Comparison of ENCODE assay signal across 1 cellular context in the genomic region with DNA sequence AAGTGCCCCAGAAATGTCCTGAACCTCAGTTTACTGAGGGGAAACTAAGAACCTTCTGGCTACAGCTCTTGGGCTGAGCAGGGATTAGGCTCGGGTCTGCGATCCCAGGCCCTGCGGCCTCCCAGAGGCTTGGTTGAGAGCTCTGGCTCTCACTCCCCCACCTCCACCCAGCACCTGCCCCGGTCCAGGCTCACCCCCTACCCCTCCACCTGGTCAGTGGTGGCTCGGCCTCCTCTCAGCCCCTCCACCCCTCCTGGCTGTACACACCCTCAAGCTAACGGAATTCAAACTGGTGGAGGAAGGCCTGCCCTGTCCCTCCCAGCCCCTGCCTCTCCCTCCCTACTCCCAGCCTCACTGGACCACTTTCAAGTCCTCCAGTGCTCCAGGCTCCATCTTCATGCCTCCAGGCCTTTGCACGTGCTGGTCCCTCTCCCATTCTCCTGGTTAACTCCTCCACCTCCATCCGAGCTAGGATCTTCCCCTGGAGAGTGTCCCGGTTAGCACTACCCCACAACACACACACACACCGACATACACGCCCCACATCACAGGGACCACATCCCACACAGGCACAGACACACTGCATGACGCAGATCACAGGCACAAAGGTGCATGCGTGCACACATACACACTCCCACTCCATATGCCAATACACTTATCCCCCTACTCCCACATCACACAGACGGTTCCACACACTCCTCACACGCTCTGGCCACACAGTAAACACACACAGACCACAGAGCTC.
TF ChIP-seq lines count a peak whose summit lies in the region.

No MANE protein-coding gene starts in this region.

TF ChIP-seq in K562, 482 proteins besides CTCF, POLR2A, EP300 and RAD21 (continued from another document):
- TF ChIP-seq RFX1 (IDR thresholded peaks at IDR 0.05) (no peak), ZNF253 (CRISPR knock-in tag; conservative IDR thresholded peaks at IDR 0.05) (no peak), RBM17 (IDR thresholded peaks at IDR 0.05; ENCODE audit: borderline replicate concordance, low read depth, low read length) (no peak), SAP30 (IDR thresholded peaks at IDR 0.05; ENCODE audit: borderline replicate concordance, insufficient read depth, low read depth, low read length, poor library complexity, severe bottlenecking) (peak; percentile 29), TAF7 (tag; IDR thresholded peaks at IDR 0.05) (peak; percentile 43; the same call in 1 of the 2 replicates), TRIM28 (IDR thresholded peaks at IDR 0.05) (no peak), ASH1L (IDR thresholded peaks at IDR 0.05; ENCODE audit: borderline replicate concordance, low read depth, partially characterized antibody) (no peak), CHD1 (IDR thresholded peaks at IDR 0.05; ENCODE audit: low read length) (no peak), ZNF561 (CRISPR knock-in tag; conservative IDR thresholded peaks at IDR 0.05) (no peak), PTTG1 (tag; IDR thresholded peaks at IDR 0.05; ENCODE audit: low read depth) (no peak), TBP (optimal IDR thresholded peaks at IDR 0.05; ENCODE audit: low read depth, low read length) (peak; percentile 6), SP2 (IDR thresholded peaks at IDR 0.05; ENCODE audit: extremely low read depth, low read depth, low read length, poor library complexity, severe bottlenecking) (no peak), KAT7 (CRISPR knock-in tag; IDR thresholded peaks at IDR 0.05; ENCODE audit: borderline replicate concordance) (no peak), TEAD1 (CRISPR knock-in tag; IDR thresholded peaks at IDR 0.05) (peak in 1 of 2 experiments; percentile 47; a peak in 1 of 4 replicates), E2F3 (CRISPR knock-in tag; IDR thresholded peaks at IDR 0.05) (no peak), ZNF143 (CRISPR knock-in tag; IDR thresholded peaks at IDR 0.05) (0 out of 2 replicates have a peak, but pooled peaks have one; percentile 26), ZNF644 (tag; IDR thresholded peaks at IDR 0.05; ENCODE audit: low read depth) (peak; percentile 16), POLR3A (IDR thresholded peaks at IDR 0.05; ENCODE audit: borderline replicate concordance, extremely low read depth, insufficient read depth, insufficient read length) (no peak), ZFP1 (CRISPR knock-in tag; IDR thresholded peaks at IDR 0.05) (no peak), SMAD4 (CRISPR knock-in tag; conservative IDR thresholded peaks at IDR 0.05) (no peak), PCBP2 (IDR thresholded peaks at IDR 0.05; ENCODE audit: low read depth, low read length, poor library complexity, severe bottlenecking) (no peak), MAZ (CRISPR knock-in tag; conservative IDR thresholded peaks at IDR 0.05 in 1 of 2, IDR thresholded peaks at IDR 0.05 in 1 of 2) (peak in 1 of 2 experiments; percentile 8; a peak in 1 of 4 replicates)
- TF ChIP-seq, protein P1, sequence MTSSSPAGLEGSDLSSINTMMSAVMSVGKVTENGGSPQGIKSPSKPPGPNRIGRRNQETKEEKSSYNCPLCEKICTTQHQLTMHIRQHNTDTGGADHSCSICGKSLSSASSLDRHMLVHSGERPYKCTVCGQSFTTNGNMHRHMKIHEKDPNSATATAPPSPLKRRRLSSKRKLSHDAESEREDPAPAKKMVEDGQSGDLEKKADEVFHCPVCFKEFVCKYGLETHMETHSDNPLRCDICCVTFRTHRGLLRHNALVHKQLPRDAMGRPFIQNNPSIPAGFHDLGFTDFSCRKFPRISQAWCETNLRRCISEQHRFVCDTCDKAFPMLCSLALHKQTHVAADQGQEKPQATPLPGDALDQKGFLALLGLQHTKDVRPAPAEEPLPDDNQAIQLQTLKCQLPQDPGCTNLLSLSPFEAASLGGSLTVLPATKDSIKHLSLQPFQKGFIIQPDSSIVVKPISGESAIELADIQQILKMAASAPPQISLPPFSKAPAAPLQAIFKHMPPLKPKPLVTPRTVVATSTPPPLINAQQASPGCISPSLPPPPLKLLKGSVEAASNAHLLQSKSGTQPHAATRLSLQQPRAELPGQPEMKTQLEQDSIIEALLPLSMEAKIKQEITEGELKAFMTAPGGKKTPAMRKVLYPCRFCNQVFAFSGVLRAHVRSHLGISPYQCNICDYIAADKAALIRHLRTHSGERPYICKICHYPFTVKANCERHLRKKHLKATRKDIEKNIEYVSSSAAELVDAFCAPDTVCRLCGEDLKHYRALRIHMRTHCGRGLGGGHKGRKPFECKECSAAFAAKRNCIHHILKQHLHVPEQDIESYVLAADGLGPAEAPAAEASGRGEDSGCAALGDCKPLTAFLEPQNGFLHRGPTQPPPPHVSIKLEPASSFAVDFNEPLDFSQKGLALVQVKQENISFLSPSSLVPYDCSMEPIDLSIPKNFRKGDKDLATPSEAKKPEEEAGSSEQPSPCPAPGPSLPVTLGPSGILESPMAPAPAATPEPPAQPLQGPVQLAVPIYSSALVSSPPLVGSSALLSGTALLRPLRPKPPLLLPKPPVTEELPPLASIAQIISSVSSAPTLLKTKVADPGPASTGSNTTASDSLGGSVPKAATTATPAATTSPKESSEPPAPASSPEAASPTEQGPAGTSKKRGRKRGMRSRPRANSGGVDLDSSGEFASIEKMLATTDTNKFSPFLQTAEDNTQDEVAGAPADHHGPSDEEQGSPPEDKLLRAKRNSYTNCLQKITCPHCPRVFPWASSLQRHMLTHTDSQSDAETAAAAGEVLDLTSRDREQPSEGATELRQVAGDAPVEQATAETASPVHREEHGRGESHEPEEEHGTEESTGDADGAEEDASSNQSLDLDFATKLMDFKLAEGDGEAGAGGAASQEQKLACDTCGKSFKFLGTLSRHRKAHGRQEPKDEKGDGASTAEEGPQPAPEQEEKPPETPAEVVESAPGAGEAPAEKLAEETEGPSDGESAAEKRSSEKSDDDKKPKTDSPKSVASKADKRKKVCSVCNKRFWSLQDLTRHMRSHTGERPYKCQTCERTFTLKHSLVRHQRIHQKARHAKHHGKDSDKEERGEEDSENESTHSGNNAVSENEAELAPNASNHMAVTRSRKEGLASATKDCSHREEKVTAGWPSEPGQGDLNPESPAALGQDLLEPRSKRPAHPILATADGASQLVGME (CRISPR knock-in tag; IDR thresholded peaks at IDR 0.05): no peak
- TF ChIP-seq, protein P2, sequence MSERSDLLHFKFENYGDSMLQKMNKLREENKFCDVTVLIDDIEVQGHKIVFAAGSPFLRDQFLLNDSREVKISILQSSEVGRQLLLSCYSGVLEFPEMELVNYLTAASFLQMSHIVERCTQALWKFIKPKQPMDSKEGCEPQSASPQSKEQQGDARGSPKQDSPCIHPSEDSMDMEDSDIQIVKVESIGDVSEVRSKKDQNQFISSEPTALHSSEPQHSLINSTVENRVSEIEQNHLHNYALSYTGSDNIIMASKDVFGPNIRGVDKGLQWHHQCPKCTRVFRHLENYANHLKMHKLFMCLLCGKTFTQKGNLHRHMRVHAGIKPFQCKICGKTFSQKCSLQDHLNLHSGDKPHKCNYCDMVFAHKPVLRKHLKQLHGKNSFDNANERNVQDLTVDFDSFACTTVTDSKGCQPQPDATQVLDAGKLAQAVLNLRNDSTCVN (CRISPR knock-in tag; IDR thresholded peaks at IDR 0.05): peak; percentile 35; the same call in 1 of the 2 replicates
- TF ChIP-seq, protein P3, sequence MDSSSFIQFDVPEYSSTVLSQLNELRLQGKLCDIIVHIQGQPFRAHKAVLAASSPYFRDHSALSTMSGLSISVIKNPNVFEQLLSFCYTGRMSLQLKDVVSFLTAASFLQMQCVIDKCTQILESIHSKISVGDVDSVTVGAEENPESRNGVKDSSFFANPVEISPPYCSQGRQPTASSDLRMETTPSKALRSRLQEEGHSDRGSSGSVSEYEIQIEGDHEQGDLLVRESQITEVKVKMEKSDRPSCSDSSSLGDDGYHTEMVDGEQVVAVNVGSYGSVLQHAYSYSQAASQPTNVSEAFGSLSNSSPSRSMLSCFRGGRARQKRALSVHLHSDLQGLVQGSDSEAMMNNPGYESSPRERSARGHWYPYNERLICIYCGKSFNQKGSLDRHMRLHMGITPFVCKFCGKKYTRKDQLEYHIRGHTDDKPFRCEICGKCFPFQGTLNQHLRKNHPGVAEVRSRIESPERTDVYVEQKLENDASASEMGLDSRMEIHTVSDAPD (CRISPR knock-in tag; IDR thresholded peaks at IDR 0.05): no peak
- TF ChIP-seq, protein P4, sequence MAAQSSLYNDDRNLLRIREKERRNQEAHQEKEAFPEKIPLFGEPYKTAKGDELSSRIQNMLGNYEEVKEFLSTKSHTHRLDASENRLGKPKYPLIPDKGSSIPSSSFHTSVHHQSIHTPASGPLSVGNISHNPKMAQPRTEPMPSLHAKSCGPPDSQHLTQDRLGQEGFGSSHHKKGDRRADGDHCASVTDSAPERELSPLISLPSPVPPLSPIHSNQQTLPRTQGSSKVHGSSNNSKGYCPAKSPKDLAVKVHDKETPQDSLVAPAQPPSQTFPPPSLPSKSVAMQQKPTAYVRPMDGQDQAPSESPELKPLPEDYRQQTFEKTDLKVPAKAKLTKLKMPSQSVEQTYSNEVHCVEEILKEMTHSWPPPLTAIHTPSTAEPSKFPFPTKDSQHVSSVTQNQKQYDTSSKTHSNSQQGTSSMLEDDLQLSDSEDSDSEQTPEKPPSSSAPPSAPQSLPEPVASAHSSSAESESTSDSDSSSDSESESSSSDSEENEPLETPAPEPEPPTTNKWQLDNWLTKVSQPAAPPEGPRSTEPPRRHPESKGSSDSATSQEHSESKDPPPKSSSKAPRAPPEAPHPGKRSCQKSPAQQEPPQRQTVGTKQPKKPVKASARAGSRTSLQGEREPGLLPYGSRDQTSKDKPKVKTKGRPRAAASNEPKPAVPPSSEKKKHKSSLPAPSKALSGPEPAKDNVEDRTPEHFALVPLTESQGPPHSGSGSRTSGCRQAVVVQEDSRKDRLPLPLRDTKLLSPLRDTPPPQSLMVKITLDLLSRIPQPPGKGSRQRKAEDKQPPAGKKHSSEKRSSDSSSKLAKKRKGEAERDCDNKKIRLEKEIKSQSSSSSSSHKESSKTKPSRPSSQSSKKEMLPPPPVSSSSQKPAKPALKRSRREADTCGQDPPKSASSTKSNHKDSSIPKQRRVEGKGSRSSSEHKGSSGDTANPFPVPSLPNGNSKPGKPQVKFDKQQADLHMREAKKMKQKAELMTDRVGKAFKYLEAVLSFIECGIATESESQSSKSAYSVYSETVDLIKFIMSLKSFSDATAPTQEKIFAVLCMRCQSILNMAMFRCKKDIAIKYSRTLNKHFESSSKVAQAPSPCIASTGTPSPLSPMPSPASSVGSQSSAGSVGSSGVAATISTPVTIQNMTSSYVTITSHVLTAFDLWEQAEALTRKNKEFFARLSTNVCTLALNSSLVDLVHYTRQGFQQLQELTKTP (IDR thresholded peaks at IDR 0.05; ENCODE audit: low read depth in 1 of 2, partially characterized antibody in 2 of 2): peak in 1 of 2 experiments; percentile 33
TF ChIP-seq in K562: peak in this region for 56.
